Comparison of ENCODE assay signal across 12 cellular contexts in genomic region chr1:95021085-95021484, GRCh38. TPM values are rescaled to one million over a fixed set of nuclear protein-coding genes. Genes with fewer than 3 reads are reported as not detected.
A peak's percentile ranks its signal among the peaks of the same experiment; 100 is the strongest.
DNase-seq lines count a peak whose midpoint lies in the region; TF ChIP-seq lines count a peak whose summit lies in the region.
"Had no signal": no experiment of that assay in that cellular context is flagged by ENCODE, and none has a peak within 500 bp of the region (broad histone marks: within the 10 kb centered on the region; RNA-seq: fewer than 3 reads in every experiment).

No MANE protein-coding gene starts in this region.

- WGBS in adrenal gland, 4 donors = 39 to 51% (median 44%) methylated on average over 3 of the region's 3 CpGs
- 25 to 51% (median 35%) methylated on average over 3 of the region's 3 CpGs for WGBS in ovary, 3 donors
- WGBS in transverse colon (ENCODE audit: low coverage in 1 of 2), 2 donors = 66 to 80% methylated on average over 3 of the region's 3 CpGs

- no peaks in the 10 kb centered on the region for H3K27me3 ChIP-seq in adrenal gland
- H3K27me3 ChIP-seq in ovary = no peaks in the 10 kb centered on the region
- H3K27me3 ChIP-seq in transverse colon = no peaks in the 10 kb centered on the region

- DNase-seq in adrenal gland (no peak), fibroblast of mammary gland (ENCODE audit: low read depth) (peak; percentile 56), ovary (no peak), transverse colon (no peak), cerebellum (ENCODE audit: low spot score) (no peak), cortex of kidney (lab: John Stamatoyannopoulos, UW) (no peak), NCI-H187 (lab: John Stamatoyannopoulos, UW) (no peak)
- DNase-seq: activated CD4-positive, alpha-beta T cell treated with anti-CD3 and anti-CD28 coated beads for 48 hours; CD4-positive, alpha-beta memory T cell; HCEC 1CT; mesendoderm; T-helper 1 cell had no signal

- H3K4me3 ChIP-seq in adrenal gland (peak overlapping the region in 1 of 4 donors; percentile 27), fibroblast of mammary gland (ENCODE audit: control insufficient read depth, low read depth, low read length) (no peak overlapping the region), ovary (no peak overlapping the region), transverse colon (no peak overlapping the region)

- no peak for TF ChIP-seq POLR2A in adrenal gland (IDR thresholded peaks at IDR 0.05)
- no peak for TF ChIP-seq POLR2A in ovary (IDR thresholded peaks at IDR 0.05)
- no peak for TF ChIP-seq POLR2A in transverse colon (IDR thresholded peaks at IDR 0.05)

- H3K27ac ChIP-seq in adrenal gland = peak overlapping the region; percentile 61 to 89 (median 65)
- peak overlapping the region; percentile 75 to 81 for H3K27ac ChIP-seq in ovary
- H3K27ac ChIP-seq in transverse colon = peak overlapping the region; percentile 63 to 73 (median 64)

- intact Hi-C loops in adrenal gland (cut with DNase I) (no loop called here), ovary (cut with DNase I) (loop anchor here in 2 of 4 donors (5.0 to 10.0 kb wide), 2 partner anchors 96 to 159 kb away; partner anchors contain the start of gene CNN3 (in 1 of the 2)), transverse colon (cut with DNase I; ENCODE audit: low total_unique reads) (no loop called here)

- no peaks in the 10 kb centered on the region for H3K36me3 ChIP-seq in adrenal gland (replicated peaks in 1 of 2)
- no peaks in the 10 kb centered on the region for H3K36me3 ChIP-seq in ovary
- peaks cover 0 to 6% (median 0%) of the 10 kb centered on the region in 4 donors for H3K36me3 ChIP-seq in transverse colon

- TF ChIP-seq EP300 in ovary (IDR thresholded peaks at IDR 0.05) = no peak
- no peak for TF ChIP-seq EP300 in transverse colon (IDR thresholded peaks at IDR 0.05; ENCODE audit: low read depth)

- H3K4me1 ChIP-seq in adrenal gland (replicated peaks in 1 of 2) (peaks cover 26 to 51% of the 10 kb centered on the region in 2 donors), ovary (ENCODE audit: insufficient read depth) (peaks cover 2% of the 10 kb centered on the region), transverse colon (peaks cover 0 to 36% (median 9%) of the 10 kb centered on the region in 4 donors)

- in situ Hi-C loops in transverse colon (cut with MboI; ENCODE audit: low pct_ligation_motif_present in 1 of 4, low pct_unique_long_range_greater_than_20kb in 1 of 4, low sequenced_read_pairs in 3 of 4) = no loop called here

- TF ChIP-seq CTCF in adrenal gland (IDR thresholded peaks at IDR 0.05) (no peak), fibroblast of mammary gland (conservative IDR thresholded peaks at IDR 0.05; ENCODE audit: control insufficient read depth, insufficient read depth, low read depth, low read length) (no peak), ovary (IDR thresholded peaks at IDR 0.05) (no peak), transverse colon (IDR thresholded peaks at IDR 0.05) (no peak)

- H3K9me3 ChIP-seq in adrenal gland (replicated peaks in 1 of 3) = no peaks in the 10 kb centered on the region
- peaks cover 0 to 4% of the 10 kb centered on the region in 2 donors for H3K9me3 ChIP-seq in ovary
- no peaks in the 10 kb centered on the region for H3K9me3 ChIP-seq in transverse colon

RNA-seq across cellular contexts. Expression of gene ALG14, which starts 51.7 kb away (rescaled TPM):
- total RNA-seq in adrenal gland (10 to 100 TPM in 5 of 8 donors, 1 to 10 TPM in 3; 2.2 to 24.3 (median 14.3) TPM), ovary (1 to 10 TPM; 1.2 to 8.6 (median 3.6) TPM), transverse colon (1 to 10 TPM in 3 of 4 donors, under 1 TPM in 1; 0.40 to 2.3 (median 2.2) TPM), cerebellum (3.2 TPM)
- polyA plus RNA-seq in adrenal gland (10 to 100 TPM in 1 of 3 donors, 1 to 10 TPM in 2; 1.5 to 29.9 (median 3.0) TPM), ovary (10 to 100 TPM in 1 of 2 donors, 1 to 10 TPM in 1; 1.2 to 16.3 TPM)
